33 cellular contexts compared by ENCODE assay signal in the genomic region with DNA sequence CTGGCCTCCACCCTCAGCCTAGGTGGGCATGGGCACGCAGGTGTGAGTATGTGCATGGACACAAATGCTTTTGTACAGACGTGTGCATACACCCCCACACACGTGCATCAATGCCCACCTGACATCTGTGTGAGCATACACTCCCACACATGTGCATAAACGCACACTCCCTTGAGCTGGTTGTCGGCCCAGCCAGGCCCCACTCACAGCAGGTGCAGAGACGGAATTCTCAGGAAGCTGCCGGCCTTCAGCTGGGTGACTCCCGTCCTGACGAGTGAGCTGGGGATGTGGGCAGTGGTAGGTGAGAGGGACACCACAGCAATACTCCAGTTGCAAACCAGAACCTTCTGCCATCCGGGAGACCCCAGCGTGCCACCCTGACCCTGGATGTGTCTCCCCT. TPM values are rescaled to one million over a fixed set of nuclear protein-coding genes. Genes with fewer than 3 reads are reported as not detected.
DNase-seq lines count a peak whose midpoint lies in the region; ATAC-seq, FAIRE-seq and TF ChIP-seq lines count a peak whose summit lies in the region.
"Had no signal": no experiment of that assay in that cellular context is flagged by ENCODE, and none has a peak within 500 bp of the region (broad histone marks: within the 10 kb centered on the region; RNA-seq: fewer than 3 reads in every experiment).

No MANE protein-coding gene starts in this region.

- peak overlapping the region; percentile 85 for H3K27ac ChIP-seq in cardiac muscle cell
- peak overlapping the region; percentile 20 to 99 (median 94) for H3K27ac ChIP-seq in dorsolateral prefrontal cortex
- H3K27ac ChIP-seq in sigmoid colon: peak overlapping the region; percentile 71 to 84 (median 79)
- no peak overlapping the region for H3K27ac ChIP-seq in Karpas-422 (ENCODE audit: low read length)
- H3K27ac ChIP-seq in endodermal cell (ENCODE audit: low read depth, low read length): no peak overlapping the region
- H3K27ac ChIP-seq: foreskin keratinocyte had no signal

- H3K79me2 ChIP-seq in Karpas-422 (ENCODE audit: low read length): no peaks in the 10 kb centered on the region

- TF ChIP-seq CTCF in cardiac muscle cell (IDR thresholded peaks at IDR 0.05; ENCODE audit: low read depth, low read length): no peak
- TF ChIP-seq CTCF in dorsolateral prefrontal cortex (IDR thresholded peaks at IDR 0.05 in 54 of 56, conservative IDR thresholded peaks at IDR 0.05 in 2 of 56; ENCODE audit: low read depth in 1 of 56, partially characterized antibody in 56 of 56): no peak
- no peak for TF ChIP-seq CTCF in sigmoid colon (IDR thresholded peaks at IDR 0.05)
- no peak for TF ChIP-seq CTCF in endodermal cell (conservative IDR thresholded peaks at IDR 0.05)

- H3K27me3 ChIP-seq in cardiac muscle cell (no peaks in the 10 kb centered on the region), dorsolateral prefrontal cortex (peaks cover 0 to 2% (median 0%) of the 10 kb centered on the region in 45 donors), sigmoid colon (peaks cover 4 to 22% (median 6%) of the 10 kb centered on the region in 3 donors), Karpas-422 (ENCODE audit: low read length) (no peaks in the 10 kb centered on the region), endodermal cell (ENCODE audit: control insufficient read depth, insufficient read depth, low read length, poor library complexity, severe bottlenecking) (no peaks in the 10 kb centered on the region)
- H3K27me3 ChIP-seq: foreskin keratinocyte, testis had no signal

- H3K4me1 Mint-ChIP-seq in endodermal cell: peaks cover 3% of the 10 kb centered on the region

- H2AFZ ChIP-seq in Karpas-422 (ENCODE audit: low read length): no peak overlapping the region

- H3K27me3 Mint-ChIP-seq in endodermal cell (ENCODE audit: insufficient read depth): no peaks in the 10 kb centered on the region
- H3K27me3 Mint-ChIP-seq: activated T-helper 17 cell treated with anti-CD3 and anti-CD28 coated beads, Interleukin-2, amount 50 U/mL, for 72 hours; CD4-positive, alpha-beta memory T cell had no signal

- no peaks in the 10 kb centered on the region for H3K9me2 ChIP-seq in Karpas-422 (replicated peaks; ENCODE audit: insufficient read depth, low read length)

- TF ChIP-seq EP300 in sigmoid colon (IDR thresholded peaks at IDR 0.05): no peak

- no peak overlapping the region for H3K9ac ChIP-seq in Karpas-422 (ENCODE audit: low read length)
- no peak overlapping the region for H3K9ac ChIP-seq in endodermal cell (ENCODE audit: extremely low read depth, low read length, poor library complexity, severe bottlenecking)

- DNase-seq in cardiac muscle cell (ENCODE audit: low read depth in 1 of 2, low spot score in 1 of 2): no peak
- DNase-seq in Right ventricle myocardium superior: no peak
- peak in 1 of 10 donors; percentile 48 for DNase-seq in dorsolateral prefrontal cortex
- DNase-seq in sigmoid colon: no peak
- DNase-seq in urothelium cell line (ENCODE audit: low spot score): no peak
- no peak for DNase-seq in NCI-H510A treated with DMSO at 0.1 percent for 48 hours (lab: John Stamatoyannopoulos, UW)
- no peak for DNase-seq in Karpas-422
- DNase-seq in endodermal cell: no peak
- DNase-seq: activated CD4-positive, alpha-beta T cell treated with anti-CD3 and anti-CD28 coated beads, Interleukin-2, amount 50 U/mL, for 48 hours; activated CD8-positive, alpha-beta memory T cell treated with anti-CD3 and anti-CD28 coated beads, Interleukin-2, amount 50 U/mL, for 4 hours; AML-193; CD4-positive, alpha-beta memory T cell; cerebellar nuclear complex; DMS 273 treated with DMSO at 0.1 percent for 48 hours; effector CD8-positive, alpha-beta T cell; erythroblast; foreskin keratinocyte; HFFc6; NCI-H82; OCI-M1; SIG-M5; stimulated activated CD4-positive, alpha-beta T cell treated with anti-CD3 and anti-CD28 coated beads, Interleukin-1b, Interleukin-23, amount 100 ng/mL, for 48 hours; testis had no signal

- H3K9me3 Mint-ChIP-seq in endodermal cell: no peaks in the 10 kb centered on the region
- H3K9me3 Mint-ChIP-seq: HFFc6 had no signal

- no peaks in the 10 kb centered on the region for H3K9me3 ChIP-seq in cardiac muscle cell (ENCODE audit: low read depth)
- no peaks in the 10 kb centered on the region for H3K9me3 ChIP-seq in sigmoid colon
- no peaks in the 10 kb centered on the region for H3K9me3 ChIP-seq in Karpas-422 (ENCODE audit: low read length)
- no peaks in the 10 kb centered on the region for H3K9me3 ChIP-seq in endodermal cell (ENCODE audit: control insufficient read depth, low read length)
- H3K9me3 ChIP-seq: testis had no signal

- no peak overlapping the region for H3K27ac Mint-ChIP-seq in endodermal cell
- H3K27ac Mint-ChIP-seq: activated T-helper 17 cell treated with anti-CD3 and anti-CD28 coated beads, Interleukin-2, amount 50 U/mL, for 72 hours; CD4-positive, alpha-beta memory T cell; HFFc6 had no signal

- intact Hi-C loops in Right ventricle myocardium superior (cut with DNase I) (no loop called here), dorsolateral prefrontal cortex (cut with DNase I) (loop anchor here in 1 of 2 donors (2.0 kb wide), 2 partner anchors 19 to 67 kb away; partner anchors contain the start of gene FXYD3), sigmoid colon (cut with DNase I) (loop anchor here (2.0 kb wide), 1 partner anchor 19 kb away; the partner anchor contains the start of gene FXYD3)

- no peak for ATAC-seq in Right ventricle myocardium superior (ENCODE audit: poor library complexity)
- ATAC-seq: activated naive CD4-positive, alpha-beta T cell treated with anti-CD3 and anti-CD28 coated beads, Interleukin-2, amount 50 U/mL, for 72 hours; activated T-helper 17 cell treated with anti-CD3 and anti-CD28 coated beads, Interleukin-2, amount 50 U/mL, for 72 hours; foreskin keratinocyte had no signal

- H3K4me3 ChIP-seq in cardiac muscle cell (no peak overlapping the region), dorsolateral prefrontal cortex (peak overlapping the region in 57 of 59 donors; percentile 20 to 62 (median 49)), sigmoid colon (peak overlapping the region; percentile 17 to 39 (median 36)), Karpas-422 (ENCODE audit: low read length) (no peak overlapping the region), endodermal cell (ENCODE audit: low read length) (no peak overlapping the region)
- H3K4me3 ChIP-seq: testis had no signal

- H3K4me2 ChIP-seq in Karpas-422 (ENCODE audit: low read depth, low read length, poor library complexity, severe bottlenecking): no peak overlapping the region

- no peaks in the 10 kb centered on the region for H4K20me1 ChIP-seq in Karpas-422 (ENCODE audit: insufficient read depth, low read depth, low read length)

- peak; percentile 56 for FAIRE-seq in urothelium cell line (lab: Jason Lieb, UNC)
- FAIRE-seq: A204.1, astrocyte, GM19239 had no signal

- no peak overlapping the region for H3K4me3 Mint-ChIP-seq in endodermal cell
- H3K4me3 Mint-ChIP-seq: activated T-helper 17 cell treated with anti-CD3 and anti-CD28 coated beads, Interleukin-2, amount 50 U/mL, for 72 hours; CD4-positive, alpha-beta memory T cell; HFFc6; neural crest cell had no signal

- TF ChIP-seq POLR2A in sigmoid colon (IDR thresholded peaks at IDR 0.05): no peak

- H3K4me1 ChIP-seq in cardiac muscle cell (ENCODE audit: low read depth) (peaks cover 31% of the 10 kb centered on the region), sigmoid colon (peaks cover 0 to 26% (median 12%) of the 10 kb centered on the region in 4 donors), Karpas-422 (ENCODE audit: low read length) (no peaks in the 10 kb centered on the region), endodermal cell (ENCODE audit: control insufficient read depth, insufficient read depth, low read length) (no peaks in the 10 kb centered on the region)
- H3K4me1 ChIP-seq: foreskin keratinocyte had no signal

- no peaks in the 10 kb centered on the region for H3K36me3 Mint-ChIP-seq in endodermal cell (ENCODE audit: low read depth)
- H3K36me3 Mint-ChIP-seq: activated naive CD4-positive, alpha-beta T cell treated with anti-CD3 and anti-CD28 coated beads, Interleukin-2, amount 50 U/mL, for 72 hours had no signal

- H3K36me3 ChIP-seq in cardiac muscle cell (no peaks in the 10 kb centered on the region), sigmoid colon (no peaks in the 10 kb centered on the region), Karpas-422 (ENCODE audit: insufficient read depth, low read length) (no peaks in the 10 kb centered on the region), endodermal cell (ENCODE audit: control insufficient read depth, insufficient read depth, low read length) (no peaks in the 10 kb centered on the region)

- 79 to 85% methylated on average over 11 of the region's 11 CpGs for WGBS in sigmoid colon, 2 donors
- 82 to 97% methylated on average over 7 to 11 of the region's 11 CpGs for WGBS in endodermal cell (ENCODE audit: insufficient coverage in 1 of 2, insufficient read length in 1 of 2), 2 experiments

RNA-seq across cellular contexts. Expression of gene LGI4, which starts 1.0 kb away (rescaled TPM):
- total RNA-seq in cardiac muscle cell: 42.0 and 45.5 TPM in 2 replicates
- 26.7 and 27.5 TPM in 2 replicates for polyA plus RNA-seq in cardiac muscle cell
- 8.1 TPM for total RNA-seq in Right ventricle myocardium superior
- 100 to 1,000 TPM in 9 of 120 experiments, 10 to 100 TPM in 111; 44.4 to 136 (median 72.9) TPM for total RNA-seq in dorsolateral prefrontal cortex
- 10 to 100 TPM; 29.0 to 47.1 (median 35.1) TPM for total RNA-seq in sigmoid colon
- polyA plus RNA-seq in sigmoid colon: 10 to 100 TPM in 1 of 3 donors, 1 to 10 TPM in 2; 4.2 to 35.7 (median 9.0) TPM
- 0.22 TPM in 1 of 2 replicates, not detected in the other for total RNA-seq in Karpas-422 (2014; rRNA removed; shearing (Covaris generic); ENCODE audit: low replicate concordance)
- under 1 TPM; 0.27 to 0.37 TPM for total RNA-seq in endodermal cell
- 8.4 TPM for polyA plus RNA-seq in endodermal cell (2013, experiment 1 of 2)
- 7.0 TPM for polyA plus RNA-seq in endodermal cell (2013, experiment 2 of 2)
- total RNA-seq: foreskin keratinocyte, MCF 10A, progenitor cell of endocrine pancreas had no signal
- polyA plus RNA-seq: CD4-positive, alpha-beta memory T cell had no signal

RNA-seq across cellular contexts. Expression of gene FXYD1, which starts 4.8 kb away (rescaled TPM):
- total RNA-seq in cardiac muscle cell: 105 and 154 TPM in 2 replicates
- 268 and 314 TPM in 2 replicates for polyA plus RNA-seq in cardiac muscle cell
- 580 TPM for total RNA-seq in Right ventricle myocardium superior
- total RNA-seq in dorsolateral prefrontal cortex: 100 to 1,000 TPM in 117 of 120 experiments, 10 to 100 TPM in 3; 86.4 to 482 (median 185) TPM
- total RNA-seq in sigmoid colon: 100 to 1,000 TPM in 1 of 4 donors, 10 to 100 TPM in 3; 39.1 to 107 (median 44.6) TPM
- 10 to 100 TPM in 2 of 3 donors, 1 to 10 TPM in 1; 6.0 to 57.7 (median 15.0) TPM for polyA plus RNA-seq in sigmoid colon
- not detected in 2 replicates for total RNA-seq in Karpas-422 (2014; rRNA removed; shearing (Covaris generic); ENCODE audit: low replicate concordance)
- under 1 TPM in 1 of 2 donors, not detected in 1; 0.75 TPM for total RNA-seq in endodermal cell
- 2.1 TPM for polyA plus RNA-seq in endodermal cell (2013, experiment 1 of 2)
- 5.6 TPM for polyA plus RNA-seq in endodermal cell (2013, experiment 2 of 2)
- total RNA-seq: MCF 10A, progenitor cell of endocrine pancreas had no signal

RNA-seq across cellular contexts. Expression of gene FXYD7, which starts 9.2 kb away (rescaled TPM):
- 2.6 and 4.5 TPM in 2 replicates for total RNA-seq in cardiac muscle cell
- polyA plus RNA-seq in cardiac muscle cell: 3.5 and 5.0 TPM in 2 replicates
- total RNA-seq in Right ventricle myocardium superior: not detected
- 100 to 1,000 TPM in 116 of 120 experiments, 10 to 100 TPM in 4; 72.7 to 214 (median 155) TPM for total RNA-seq in dorsolateral prefrontal cortex
- total RNA-seq in sigmoid colon: 1 to 10 TPM in 1 of 4 donors, not detected in 3; 3.3 TPM
- polyA plus RNA-seq in sigmoid colon: 1 to 10 TPM in 1 of 3 donors, not detected in 2; 1.7 TPM
- not detected in 2 replicates for total RNA-seq in Karpas-422 (2014; rRNA removed; shearing (Covaris generic); ENCODE audit: low replicate concordance)
- total RNA-seq in endodermal cell: 1 to 10 TPM in 1 of 2 donors, not detected in 1; 1.1 TPM
- polyA plus RNA-seq in endodermal cell (2013, experiment 1 of 2): 8.2 TPM
- 5.4 TPM for polyA plus RNA-seq in endodermal cell (2013, experiment 2 of 2)
- total RNA-seq: astrocyte, MCF 10A, mucosa of gallbladder, progenitor cell of endocrine pancreas had no signal

RNA-seq across cellular contexts. Expression of gene FXYD3, which starts 18.2 kb away (rescaled TPM):
- total RNA-seq in cardiac muscle cell (not detected in 2 replicates), Right ventricle myocardium superior (1.3 TPM), dorsolateral prefrontal cortex (10 to 100 TPM in 2 of 120 experiments, 1 to 10 TPM in 110, under 1 TPM in 5, not detected in 3; 0.55 to 17.3 (median 3.3) TPM), sigmoid colon (10 to 100 TPM in 2 of 4 donors, 1 to 10 TPM in 2; 3.7 to 15.3 (median 8.2) TPM), endodermal cell (not detected)
- polyA plus RNA-seq in cardiac muscle cell (0.35 TPM in 1 of 2 replicates, not detected in the other), sigmoid colon (1,000 to 10,000 TPM; 2,472 to 3,333 (median 2,871) TPM)
- total RNA-seq in Karpas-422 (2014; rRNA removed; shearing (Covaris generic); ENCODE audit: low replicate concordance): not detected in 2 replicates
- polyA plus RNA-seq in endodermal cell (2013, experiment 1 of 2): not detected
- 0.99 TPM for polyA plus RNA-seq in endodermal cell (2013, experiment 2 of 2)
- total RNA-seq: activated naive CD4-positive, alpha-beta T cell treated with anti-CD3 and anti-CD28 coated beads, Interleukin-2, amount 50 U/mL, for 72 hours; activated T-helper 17 cell treated with anti-CD3 and anti-CD28 coated beads, Interleukin-2, amount 50 U/mL, for 72 hours; astrocyte; CD4-positive, alpha-beta memory T cell; HFFc6; liver had no signal
- polyA plus RNA-seq: CD4-positive, alpha-beta memory T cell had no signal

RNA-seq across cellular contexts. Expression of gene FXYD5, which starts 20.7 kb away (rescaled TPM):
- total RNA-seq in cardiac muscle cell (12.2 and 14.5 TPM in 2 replicates), Right ventricle myocardium superior (20.9 TPM), dorsolateral prefrontal cortex (10 to 100 TPM in 101 of 120 experiments, 1 to 10 TPM in 19; 5.8 to 36.4 (median 14.0) TPM), sigmoid colon (10 to 100 TPM; 20.1 to 32.4 (median 28.8) TPM), endodermal cell (10 to 100 TPM; 24.0 to 29.6 TPM)
- polyA plus RNA-seq in cardiac muscle cell (11.3 and 19.3 TPM in 2 replicates), sigmoid colon (100 to 1,000 TPM in 1 of 3 donors, 10 to 100 TPM in 2; 18.5 to 102 (median 27.0) TPM)
- total RNA-seq in Karpas-422 (2014; rRNA removed; shearing (Covaris generic); ENCODE audit: low replicate concordance): 89.3 and 134 TPM in 2 replicates
- polyA plus RNA-seq in endodermal cell (2013, experiment 1 of 2): 36.6 TPM
- 27.4 TPM for polyA plus RNA-seq in endodermal cell (2013, experiment 2 of 2)

Comparison
In these comparisons a context has a peak if more than half of its experiments do, and no peak if none do; other contexts are left out.
1. H3K27ac ChIP-seq: peak in cardiac muscle cell (single experiment), dorsolateral prefrontal cortex (59 of 59) and sigmoid colon (4 of 4); none in Karpas-422 (single experiment) and endodermal cell (single experiment).
2. H3K4me3 ChIP-seq: peak in dorsolateral prefrontal cortex (57 of 59) and sigmoid colon (4 of 4); none in cardiac muscle cell (single experiment), Karpas-422 (single experiment) and endodermal cell (single experiment).
3. RNA of gene FXYD1, which starts 4.8 kb away (total RNA-seq): 580 TPM in Right ventricle myocardium superior (single experiment), 86.4 to 482 TPM in dorsolateral prefrontal cortex, 105 to 154 TPM in cardiac muscle cell and 39.1 to 107 TPM in sigmoid colon; 0.75 TPM in endodermal cell and not detected in Karpas-422; every median in the first group is over 10 times any median in the second.
4. RNA of gene FXYD7, which starts 9.2 kb away (total RNA-seq): 72.7 to 214 TPM in dorsolateral prefrontal cortex; 2.6 to 4.5 TPM in cardiac muscle cell, 1.1 TPM in endodermal cell, 3.3 TPM in sigmoid colon, not detected in Right ventricle myocardium superior (single experiment) and not detected in Karpas-422; every median in the first group is over 10 times any median in the second.